ENCODE assay signal across 8 cellular contexts in the genomic region with DNA sequence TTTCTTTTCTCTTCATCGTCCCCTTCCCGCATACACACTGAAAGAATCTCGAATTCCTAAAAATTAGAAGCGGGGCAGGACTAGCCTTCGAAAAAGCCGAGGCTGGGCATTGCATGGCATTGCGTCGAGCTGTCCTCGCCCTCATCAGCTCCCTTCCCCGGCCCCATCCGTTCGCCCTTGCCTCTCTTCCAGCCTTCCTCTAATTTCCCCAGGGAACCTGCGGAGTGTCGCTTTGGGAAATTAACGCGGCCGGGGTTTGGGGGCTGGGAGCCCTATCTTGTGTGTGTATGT. TPM values are rescaled to one million over a fixed set of nuclear protein-coding genes. Genes with fewer than 3 reads are reported as not detected.
DNase-seq lines count a peak whose midpoint lies in the region; ATAC-seq and TF ChIP-seq lines count a peak whose summit lies in the region.

No MANE protein-coding gene starts in this region.

- H3K4me3 ChIP-seq in BE2C (ENCODE audit: low read depth, low read length) (peak overlapping the region; percentile 84), LNCaP clone FGC (ENCODE audit: low read depth, low read length) (peak overlapping the region; percentile 81), coronary artery (peak overlapping the region; percentile 96)

- peaks cover 26% of the 10 kb centered on the region for H3K36me3 ChIP-seq in BE2C

- peaks cover 26 to 78% (median 61%) of the 10 kb centered on the region in 5 donors for H3K27me3 Mint-ChIP-seq in naive thymus-derived CD8-positive, alpha-beta T cell

- DNase-seq in BE2C (no peak), LNCaP clone FGC (ENCODE audit: low read depth) (no peak), coronary artery (ENCODE audit: low spot score) (no peak), NCI-H1436 (lab: John Stamatoyannopoulos, UW) (no peak), HT-29 (ENCODE audit: low spot score) (no peak), ureter (ENCODE audit: low spot score) (no peak)
- DNase-seq in naive thymus-derived CD8-positive, alpha-beta T cell = no peak
- no peak for DNase-seq in activated CD4-positive, alpha-beta T cell treated with anti-CD3 and anti-CD28 coated beads for 1 hour

- peaks cover 0 to 3% (median 0%) of the 10 kb centered on the region in 3 donors for H3K36me3 Mint-ChIP-seq in naive thymus-derived CD8-positive, alpha-beta T cell

- H3K9me3 Mint-ChIP-seq in naive thymus-derived CD8-positive, alpha-beta T cell = no peaks in the 10 kb centered on the region

- no peaks in the 10 kb centered on the region for H3K9me3 ChIP-seq in BE2C

- H3K27ac ChIP-seq in coronary artery = peak overlapping the region; percentile 82 to 100

- H3K4me3 Mint-ChIP-seq in naive thymus-derived CD8-positive, alpha-beta T cell = peak overlapping the region; percentile 75 to 90 (median 86)

- H3K27ac Mint-ChIP-seq in naive thymus-derived CD8-positive, alpha-beta T cell = peak overlapping the region in 2 of 10 donors; percentile 27 to 73

- no peak for ATAC-seq in naive thymus-derived CD8-positive, alpha-beta T cell

- no peak for TF ChIP-seq CTCF in BE2C (IDR thresholded peaks at IDR 0.05; ENCODE audit: low read depth, low read length)
- TF ChIP-seq CTCF in LNCaP clone FGC (IDR thresholded peaks at IDR 0.05; ENCODE audit: control insufficient read depth, extremely low read depth, insufficient read depth) = no peak
- TF ChIP-seq CTCF in coronary artery (IDR thresholded peaks at IDR 0.05) = no peak

- POLR2A ChIA-PET in naive thymus-derived CD8-positive, alpha-beta T cell (lab: Charles Lee) = interaction anchor here (1.2 to 2.5 kb wide), 6 partner anchors 11 to 105 kb away, joined by 3 to 15 read pairs (median 6); a partner anchor contains a TSS

- no peaks in the 10 kb centered on the region for H3K27me3 ChIP-seq in BE2C

- H3K4me1 Mint-ChIP-seq in naive thymus-derived CD8-positive, alpha-beta T cell = peaks cover 23 to 46% (median 37%) of the 10 kb centered on the region in 4 donors

- peaks cover 48% of the 10 kb centered on the region for H3K4me1 ChIP-seq in BE2C

RNA-seq across cellular contexts. Expression of a gene that starts 1.1 kb away (rescaled TPM):
- polyA plus RNA-seq in BE2C (2012; ENCODE audit: insufficient read depth, insufficient read length, low read depth) = 888 TPM
- total RNA-seq in naive thymus-derived CD8-positive, alpha-beta T cell = under 1 TPM in 1 of 2 experiments, not detected in 1; 0.55 TPM
- polyA plus RNA-seq in naive thymus-derived CD8-positive, alpha-beta T cell = 1 to 10 TPM in 1 of 3 donors, not detected in 2; 4.8 TPM
- 87.6 and 105 TPM in 2 replicates for total RNA-seq in HT-29 (2014; rRNA removed; shearing (Covaris generic))
- 288 TPM for total RNA-seq in ureter

RNA-seq across cellular contexts. Expression of a gene that starts 5.1 kb away (rescaled TPM):
- polyA plus RNA-seq in BE2C (2012; ENCODE audit: insufficient read depth, insufficient read length, low read depth) = 2.0 TPM
- under 1 TPM; 0.60 to 0.75 TPM for total RNA-seq in naive thymus-derived CD8-positive, alpha-beta T cell
- polyA plus RNA-seq in naive thymus-derived CD8-positive, alpha-beta T cell = 10 to 100 TPM in 1 of 3 donors, under 1 TPM in 2; 0.47 to 14.5 (median 0.59) TPM
- 0.05 and 0.56 TPM in 2 replicates for total RNA-seq in HT-29 (2014; rRNA removed; shearing (Covaris generic))
- 2.3 TPM for total RNA-seq in ureter

RNA-seq across cellular contexts. Expression of a gene that starts 14.3 kb away (rescaled TPM):
- 486 TPM for polyA plus RNA-seq in BE2C (2012; ENCODE audit: insufficient read depth, insufficient read length, low read depth)
- 10 to 100 TPM; 87.6 to 98.9 TPM for total RNA-seq in naive thymus-derived CD8-positive, alpha-beta T cell
- polyA plus RNA-seq in naive thymus-derived CD8-positive, alpha-beta T cell = 100 to 1,000 TPM in 2 of 3 donors, 10 to 100 TPM in 1; 98.5 to 133 (median 126) TPM
- 383 and 384 TPM in 2 replicates for total RNA-seq in HT-29 (2014; rRNA removed; shearing (Covaris generic))
- total RNA-seq in ureter = 139 TPM

RNA-seq across cellular contexts. Expression of a gene that starts 22.1 kb away (rescaled TPM):
- 0.52 TPM for polyA plus RNA-seq in BE2C (2012; ENCODE audit: insufficient read depth, insufficient read length, low read depth)
- 1 to 10 TPM; 1.4 to 1.5 TPM for total RNA-seq in naive thymus-derived CD8-positive, alpha-beta T cell
- polyA plus RNA-seq in naive thymus-derived CD8-positive, alpha-beta T cell = 1 to 10 TPM in 1 of 3 donors, under 1 TPM in 2; 0.39 to 1.3 (median 0.53) TPM
- total RNA-seq in HT-29 (2014; rRNA removed; shearing (Covaris generic)) = 0.25 and 0.47 TPM in 2 replicates
- total RNA-seq in ureter = 18.0 TPM

RNA-seq across cellular contexts. Expression of a gene that starts 43.4 kb away (rescaled TPM):
- 335 TPM for polyA plus RNA-seq in BE2C (2012; ENCODE audit: insufficient read depth, insufficient read length, low read depth)
- 10 to 100 TPM; 27.0 to 35.4 TPM for total RNA-seq in naive thymus-derived CD8-positive, alpha-beta T cell
- polyA plus RNA-seq in naive thymus-derived CD8-positive, alpha-beta T cell = 10 to 100 TPM; 34.9 to 42.4 (median 36.2) TPM
- total RNA-seq in HT-29 (2014; rRNA removed; shearing (Covaris generic)) = 103 and 108 TPM in 2 replicates
- total RNA-seq in ureter = 77.9 TPM

Comparison
In these comparisons a context has a peak if more than half of its experiments do, and no peak if none do; other contexts are left out.
1. RNA of a gene that starts 1.1 kb away (total RNA-seq): 288 TPM in ureter (single experiment) and 87.6 to 105 TPM in HT-29; 0.55 TPM in naive thymus-derived CD8-positive, alpha-beta T cell; every median in the first group is over 10 times any median in the second.
2. Peak in every context shown above with its lines, with median percentiles within 50 percentile points of each other: H3K4me3 ChIP-seq.